Comparison of ENCODE assay signal across 16 cellular contexts in the genomic region with DNA sequence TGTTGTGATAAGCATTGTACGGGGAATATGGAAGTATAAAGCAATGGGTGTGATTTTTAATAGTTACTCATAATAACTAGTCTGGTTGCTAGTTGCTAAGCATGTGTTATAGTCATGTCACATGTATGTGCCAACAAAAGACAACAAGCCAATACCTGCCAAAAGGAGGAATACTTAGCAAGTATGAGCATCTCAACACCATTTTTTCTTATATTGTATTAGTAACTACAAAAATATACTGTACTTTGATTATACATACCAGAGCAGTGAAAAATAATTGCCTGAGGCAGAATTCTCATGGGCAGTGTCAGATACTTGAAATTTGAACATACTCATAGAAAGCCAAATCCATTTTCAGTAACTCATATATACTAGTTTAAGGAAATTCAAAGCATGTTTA.
"Had no signal": no experiment of that assay in that cellular context is flagged by ENCODE, and none has a peak within 500 bp of the region (broad histone marks: within the 10 kb centered on the region; RNA-seq: fewer than 3 reads in every experiment).

No MANE protein-coding gene starts in this region.

- H3K4me3 ChIP-seq: hepatocyte, left ventricle myocardium inferior, prostate gland, skin epidermis, suprapubic skin had no signal

- DNase-seq: activated CD4-positive, alpha-beta T cell treated with anti-CD3 and anti-CD28 coated beads, Interleukin-2, amount 50 U/mL, for 4 hours; activated CD4-positive, CD25-positive, alpha-beta regulatory T cell treated with anti-CD3 and anti-CD28 coated beads, Interleukin-2, amount 50 U/mL, for 72 hours; activated naive CD4-positive, alpha-beta T cell treated with anti-CD3 and anti-CD28 coated beads for 36 hours; activated naive CD8-positive, alpha-beta T cell treated with anti-CD3 and anti-CD28 coated beads, Interleukin-2, amount 50 U/mL, for 24 hours; activated T-cell treated with anti-CD3 and anti-CD28 coated beads for 4 hours; kidney; left ventricle myocardium inferior; mesenchymal stem cell; naive thymus-derived CD8-positive, alpha-beta T cell; right cardiac atrium; stimulated activated CD4-positive, alpha-beta T cell treated with anti-CD3 and anti-CD28 coated beads, Interleukin-4, amount 100 ng/mL, for 4 hours; stimulated activated CD8-positive, alpha-beta memory T cell treated with anti-CD3 and anti-CD28 coated beads, Interleukin-4, amount 100 ng/mL, for 48 hours had no signal

- H3K4me1 ChIP-seq: left ventricle myocardium inferior, prostate gland, suprapubic skin had no signal

- H2AFZ ChIP-seq: hepatocyte had no signal

- H3K27ac ChIP-seq: hepatocyte, left ventricle myocardium inferior, prostate gland, skin epidermis, suprapubic skin had no signal

- H3K79me2 ChIP-seq: hepatocyte had no signal

- H3K27me3 ChIP-seq: hepatocyte, suprapubic skin had no signal

- H3K9me3 ChIP-seq: left ventricle myocardium inferior, prostate gland, suprapubic skin had no signal

- H3K4me2 ChIP-seq: hepatocyte had no signal
